14 cellular contexts compared by ENCODE assay signal in genomic region chr12:93892431-93893210, GRCh38.
DNase-seq lines count a peak whose midpoint lies in the region; ATAC-seq, FAIRE-seq and TF ChIP-seq lines count a peak whose summit lies in the region.
"Had no signal": no experiment of that assay in that cellular context is flagged by ENCODE, and none has a peak within 500 bp of the region (broad histone marks: within the 10 kb centered on the region; RNA-seq: fewer than 3 reads in every experiment).

No MANE protein-coding gene starts in this region.

- H3K9ac ChIP-seq in HepG2 (ENCODE audit: insufficient read depth, low read depth, low read length) (no peak overlapping the region), neural progenitor cell (no peak overlapping the region)

- intact Hi-C loops in HepG2 (cut with micrococcal nuclease; ENCODE audit: unreplicated experiment): no loop called here
- intact Hi-C loops in right lobe of liver (cut with DNase I): no loop called here
- intact Hi-C loops in esophagus muscularis mucosa (cut with DNase I): loop anchor here (5.0 to 10.0 kb wide), 3 partner anchors 55 to 182 kb away; no protein-coding TSS in a partner anchor

- 0 out of 5 replicates have a peak, but pooled peaks cover 0 to 1% of the 10 kb centered on the region in 2 experiments for H3K27me3 ChIP-seq in HepG2 (ENCODE audit: control insufficient read depth in 1 of 2, insufficient read depth in 2 of 2, low read length in 2 of 2)
- H3K27me3 ChIP-seq in right lobe of liver: no peaks in the 10 kb centered on the region
- no peaks in the 10 kb centered on the region for H3K27me3 ChIP-seq in esophagus muscularis mucosa
- H3K27me3 ChIP-seq in neural progenitor cell: no peaks in the 10 kb centered on the region
- H3K27me3 ChIP-seq: gastroesophageal sphincter, vagina had no signal

- H3K4me1 ChIP-seq in HepG2 (ENCODE audit: insufficient read depth, low read length) (no peaks in the 10 kb centered on the region), right lobe of liver (no peaks in the 10 kb centered on the region), esophagus muscularis mucosa (peaks cover 29 to 37% (median 35%) of the 10 kb centered on the region in 4 donors), neural progenitor cell (peaks cover 17% of the 10 kb centered on the region)

- in situ Hi-C loops in HepG2 (cut with HindIII; ENCODE audit: extremely low pct_ligation_motif_present, low pct_unique_long_range_greater_than_20kb): no loop called here

- H3K36me3 Mint-ChIP-seq in neural progenitor cell: no peaks in the 10 kb centered on the region
- H3K36me3 Mint-ChIP-seq in type B pancreatic cell: no peaks in the 10 kb centered on the region

- no peak for TF ChIP-seq RAD21 in HepG2 (CRISPR knock-in tag; IDR thresholded peaks at IDR 0.05)

- H3K27me3 Mint-ChIP-seq in neural progenitor cell (ENCODE audit: insufficient read depth, low read depth): peaks cover 7% of the 10 kb centered on the region
- H3K27me3 Mint-ChIP-seq in type B pancreatic cell: no peaks in the 10 kb centered on the region

- ATAC-seq in HepG2 (no peak), right lobe of liver (no peak)
- ATAC-seq: gastroesophageal sphincter had no signal

- CTCF ChIA-PET in HepG2 (lab: Yijun Ruan, JAX; ENCODE audit: low intra/inter-chr PET ratio, low total read pairs): no interaction called here

- WGBS in HepG2 (ENCODE audit: low lambda C conversion rate): 32% methylated on average over 12 of the region's 14 CpGs
- WGBS in right lobe of liver (ENCODE audit: insufficient coverage, low coverage, low lambda C conversion rate, missing lambda C conversion rate): 81% methylated on average over 13 of the region's 14 CpGs
- whole genome bisulfite sequencing in esophagus muscularis mucosa: 62% methylated on average over 14 of the region's 14 CpGs

- H3K4me2 ChIP-seq in HepG2 (ENCODE audit: low read depth, low read length) (no peak overlapping the region), neural progenitor cell (peak overlapping the region; percentile 59)

- peak overlapping the region; percentile 10 for H3K27ac Mint-ChIP-seq in neural progenitor cell
- peak overlapping the region; percentile 76 for H3K27ac Mint-ChIP-seq in type B pancreatic cell
- H3K27ac Mint-ChIP-seq: T-helper 2 cell treated with Interferon-gamma antibody and Interleukin-4, amounts not matched to agents 5 μg/mL and 100 μg/mL, for 36 hours had no signal

- H3K79me2 ChIP-seq in HepG2 (ENCODE audit: insufficient read depth, low read length): no peaks in the 10 kb centered on the region
- H3K79me2 ChIP-seq in neural progenitor cell (ENCODE audit: low read depth): no peaks in the 10 kb centered on the region

- no peaks in the 10 kb centered on the region for H3K9me3 ChIP-seq in HepG2 (ENCODE audit: low read length)
- H3K9me3 ChIP-seq in right lobe of liver: no peaks in the 10 kb centered on the region
- H3K9me3 ChIP-seq in esophagus muscularis mucosa: no peaks in the 10 kb centered on the region
- H3K9me3 ChIP-seq in neural progenitor cell (ENCODE audit: low read depth): no peaks in the 10 kb centered on the region
- H3K9me3 ChIP-seq: gastroesophageal sphincter, vagina had no signal

- no TSS peak for BruUV-seq in HepG2 (replicated peaks; lab: Mats Ljungman, UMichigan)

- TF ChIP-seq EP300 in HepG2 (IDR thresholded peaks at IDR 0.05; ENCODE audit: low read depth in 2 of 2, low read length in 2 of 2) (no peak), HepG2 (CRISPR knock-in tag; IDR thresholded peaks at IDR 0.05; ENCODE audit: borderline replicate concordance) (no peak), esophagus muscularis mucosa (IDR thresholded peaks at IDR 0.05) (no peak)

- H3K4me3 ChIP-seq in HepG2 (replicated peaks in 1 of 3; ENCODE audit: insufficient read depth in 1 of 3, low read depth in 2 of 3, low read length in 3 of 3) (no peak overlapping the region), right lobe of liver (no peak overlapping the region), esophagus muscularis mucosa (no peak overlapping the region), neural progenitor cell (no peak overlapping the region)
- H3K4me3 ChIP-seq: gastroesophageal sphincter, vagina had no signal

- no peaks in the 10 kb centered on the region for H4K20me1 ChIP-seq in HepG2 (ENCODE audit: insufficient read depth, low read length)
- no peaks in the 10 kb centered on the region for H4K20me1 ChIP-seq in neural progenitor cell (ENCODE audit: low read depth)

- H3F3A ChIP-seq in neural progenitor cell (ENCODE audit: low read depth): peaks cover 13% of the 10 kb centered on the region

- no peak for TF ChIP-seq POLR2A in HepG2 (IDR thresholded peaks at IDR 0.05; ENCODE audit: insufficient read depth in 1 of 2, low read depth in 2 of 2, low read length in 2 of 2)
- TF ChIP-seq POLR2A in right lobe of liver (IDR thresholded peaks at IDR 0.05): no peak
- TF ChIP-seq POLR2A in esophagus muscularis mucosa (IDR thresholded peaks at IDR 0.05; ENCODE audit: low read depth): no peak

- no peak for DNase-seq in HepG2 (ENCODE audit: low spot score)
- DNase-seq in right lobe of liver: no peak
- peak; percentile 83 for DNase-seq in esophagus muscularis mucosa (ENCODE audit: extremely low spot score)
- peak; percentile 82 for DNase-seq in neural progenitor cell (ENCODE audit: low spot score)
- no peak for DNase-seq in type B pancreatic cell (ENCODE audit: extremely low spot score, unreplicated experiment)
- DNase-seq in GOT3 (lab: John Stamatoyannopoulos, UW): no peak
- DNase-seq in HCEC 1CT: no peak
- DNase-seq in stimulated activated CD4-positive, alpha-beta T cell treated with anti-CD3 and anti-CD28 coated beads, Interleukin-4, amount 100 ng/mL, for 1 hour: no peak
- DNase-seq: NCI-H748 treated with DMSO at 0.1 percent for 48 hours; stimulated activated CD4-positive, alpha-beta T cell treated with anti-CD3 and anti-CD28 coated beads, Interleukin-2, amount 100 ng/mL, for 24 hours had no signal

- H3K9me3 Mint-ChIP-seq in neural progenitor cell (no peaks in the 10 kb centered on the region), type B pancreatic cell (no peaks in the 10 kb centered on the region)
- H3K9me3 Mint-ChIP-seq: T-helper 2 cell treated with Interferon-gamma antibody and Interleukin-4, amounts not matched to agents 5 μg/mL and 100 μg/mL, for 36 hours had no signal

- POLR2A ChIA-PET in HepG2 (lab: Yijun Ruan, JAX): no interaction called here

- H2AFZ ChIP-seq in HepG2 (ENCODE audit: low read length) (no peak overlapping the region), neural progenitor cell (replicated peaks) (peak overlapping the region; percentile 53)

- no peak for FAIRE-seq in HepG2 (lab: Jason Lieb, UNC)
- FAIRE-seq: RCC 7860 had no signal

- TF ChIP-seq CTCF in HepG2 (CRISPR knock-in tag; IDR thresholded peaks at IDR 0.05) (no peak), right lobe of liver (IDR thresholded peaks at IDR 0.05) (no peak), esophagus muscularis mucosa (IDR thresholded peaks at IDR 0.05) (no peak), neural progenitor cell (IDR thresholded peaks at IDR 0.05) (peak; percentile 6), type B pancreatic cell (conservative IDR thresholded peaks at IDR 0.05) (no peak)

- H3K4me1 Mint-ChIP-seq in neural progenitor cell (peaks cover 26% of the 10 kb centered on the region), type B pancreatic cell (ENCODE audit: unreplicated experiment) (peaks cover 34% of the 10 kb centered on the region)

- no peak overlapping the region for H3K27ac ChIP-seq in HepG2 (ENCODE audit: extremely low read length, insufficient read depth, low read length)
- H3K27ac ChIP-seq in right lobe of liver: no peak overlapping the region
- H3K27ac ChIP-seq in esophagus muscularis mucosa (replicated peaks in 1 of 4): peak overlapping the region in 2 of 4 donors; percentile 34 to 86
- no peak overlapping the region for H3K27ac ChIP-seq in neural progenitor cell
- H3K27ac ChIP-seq: vagina had no signal

- H3K36me3 ChIP-seq in HepG2 (replicated peaks in 1 of 2; ENCODE audit: control insufficient read depth in 1 of 2, insufficient read depth in 2 of 2, low read length in 2 of 2) (no peaks in the 10 kb centered on the region), right lobe of liver (no peaks in the 10 kb centered on the region), esophagus muscularis mucosa (no peaks in the 10 kb centered on the region), neural progenitor cell (no peaks in the 10 kb centered on the region)
- H3K36me3 ChIP-seq: gastroesophageal sphincter, vagina had no signal

- H3K4me3 Mint-ChIP-seq in neural progenitor cell (no peak overlapping the region), type B pancreatic cell (no peak overlapping the region)
- H3K4me3 Mint-ChIP-seq: T-helper 2 cell treated with Interferon-gamma antibody and Interleukin-4, amounts not matched to agents 5 μg/mL and 100 μg/mL, for 36 hours had no signal

TF ChIP-seq in HepG2, 621 proteins besides CTCF, POLR2A, EP300 and RAD21 (continues in another document):
- TF ChIP-seq CREB1 (IDR thresholded peaks at IDR 0.05) (peak; percentile 65), CREB1 (CRISPR knock-in tag; IDR thresholded peaks at IDR 0.05) (no peak)
- TF ChIP-seq, protein P1, sequence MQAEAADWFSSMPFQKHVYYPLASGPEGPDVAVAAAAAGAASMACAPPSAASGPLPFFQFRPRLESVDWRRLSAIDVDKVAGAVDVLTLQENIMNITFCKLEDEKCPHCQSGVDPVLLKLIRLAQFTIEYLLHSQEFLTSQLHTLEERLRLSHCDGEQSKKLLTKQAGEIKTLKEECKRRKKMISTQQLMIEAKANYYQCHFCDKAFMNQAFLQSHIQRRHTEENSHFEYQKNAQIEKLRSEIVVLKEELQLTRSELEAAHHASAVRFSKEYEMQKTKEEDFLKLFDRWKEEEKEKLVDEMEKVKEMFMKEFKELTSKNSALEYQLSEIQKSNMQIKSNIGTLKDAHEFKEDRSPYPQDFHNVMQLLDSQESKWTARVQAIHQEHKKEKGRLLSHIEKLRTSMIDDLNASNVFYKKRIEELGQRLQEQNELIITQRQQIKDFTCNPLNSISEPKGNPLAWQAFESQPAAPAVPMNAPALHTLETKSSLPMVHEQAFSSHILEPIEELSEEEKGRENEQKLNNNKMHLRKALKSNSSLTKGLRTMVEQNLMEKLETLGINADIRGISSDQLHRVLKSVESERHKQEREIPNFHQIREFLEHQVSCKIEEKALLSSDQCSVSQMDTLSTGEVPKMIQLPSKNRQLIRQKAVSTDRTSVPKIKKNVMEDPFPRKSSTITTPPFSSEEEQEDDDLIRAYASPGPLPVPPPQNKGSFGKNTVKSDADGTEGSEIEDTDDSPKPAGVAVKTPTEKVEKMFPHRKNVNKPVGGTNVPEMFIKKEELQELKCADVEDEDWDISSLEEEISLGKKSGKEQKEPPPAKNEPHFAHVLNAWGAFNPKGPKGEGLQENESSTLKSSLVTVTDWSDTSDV (CRISPR knock-in tag; IDR thresholded peaks at IDR 0.05): no peak
- TF ChIP-seq, protein P2, sequence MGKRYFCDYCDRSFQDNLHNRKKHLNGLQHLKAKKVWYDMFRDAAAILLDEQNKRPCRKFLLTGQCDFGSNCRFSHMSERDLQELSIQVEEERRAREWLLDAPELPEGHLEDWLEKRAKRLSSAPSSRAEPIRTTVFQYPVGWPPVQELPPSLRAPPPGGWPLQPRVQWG (CRISPR knock-in tag; IDR thresholded peaks at IDR 0.05; ENCODE audit: borderline replicate concordance, low read depth): no peak

Comparison
In these comparisons a context has a peak if more than half of its experiments do, and no peak if none do; other contexts are left out.
1. DNase-seq: peak in esophagus muscularis mucosa (single experiment) and neural progenitor cell (single experiment); none in HepG2 (single experiment), right lobe of liver (0 of 3), type B pancreatic cell (single experiment), GOT3 (single experiment), HCEC 1CT (single experiment) and stimulated activated CD4-positive, alpha-beta T cell treated with anti-CD3 and anti-CD28 coated beads, Interleukin-4, amount 100 ng/mL, for 1 hour (single experiment).